In genomic region chr19:31283701-31284100, GRCh38 we compare ENCODE assay signal across 2 cellular contexts.
TF ChIP-seq lines count a peak whose summit lies in the region.

No MANE protein-coding gene starts in this region.

TF ChIP-seq in GM23338, 12 proteins besides CTCF, POLR2A, EP300 and RAD21 (continued from another document):
- TF ChIP-seq REST (IDR thresholded peaks at IDR 0.05; ENCODE audit: unreplicated experiment) (no peak), ETS1 (IDR thresholded peaks at IDR 0.05) (no peak), JUNB (IDR thresholded peaks at IDR 0.05; ENCODE audit: unreplicated experiment) (no peak), ZNF462 (CRISPR knock-in tag; IDR thresholded peaks at IDR 0.05) (no peak), ZNF331 (CRISPR knock-in tag; IDR thresholded peaks at IDR 0.05; ENCODE audit: low read depth) (no peak), ZNF114 (CRISPR knock-in tag; IDR thresholded peaks at IDR 0.05) (no peak), EZH2 (IDR thresholded peaks at IDR 0.05; ENCODE audit: low read depth, unreplicated experiment) (no peak)

TF ChIP-seq in WTC11, 78 proteins besides CTCF, POLR2A, EP300 and RAD21 (continued from another document):
- TF ChIP-seq STAT6 (CRISPR knock-in tag; conservative IDR thresholded peaks at IDR 0.05; ENCODE audit: low read depth) (no peak), ARID4B (CRISPR knock-in tag; IDR thresholded peaks at IDR 0.05; ENCODE audit: borderline replicate concordance) (no peak), ZNF425 (CRISPR knock-in tag; conservative IDR thresholded peaks at IDR 0.05) (no peak), RELA (CRISPR knock-in tag; IDR thresholded peaks at IDR 0.05; ENCODE audit: borderline replicate concordance) (no peak)
TF ChIP-seq in WTC11: peak in this region for 0.
